ENCODE assay signal across 8 cellular contexts in the genomic region with DNA sequence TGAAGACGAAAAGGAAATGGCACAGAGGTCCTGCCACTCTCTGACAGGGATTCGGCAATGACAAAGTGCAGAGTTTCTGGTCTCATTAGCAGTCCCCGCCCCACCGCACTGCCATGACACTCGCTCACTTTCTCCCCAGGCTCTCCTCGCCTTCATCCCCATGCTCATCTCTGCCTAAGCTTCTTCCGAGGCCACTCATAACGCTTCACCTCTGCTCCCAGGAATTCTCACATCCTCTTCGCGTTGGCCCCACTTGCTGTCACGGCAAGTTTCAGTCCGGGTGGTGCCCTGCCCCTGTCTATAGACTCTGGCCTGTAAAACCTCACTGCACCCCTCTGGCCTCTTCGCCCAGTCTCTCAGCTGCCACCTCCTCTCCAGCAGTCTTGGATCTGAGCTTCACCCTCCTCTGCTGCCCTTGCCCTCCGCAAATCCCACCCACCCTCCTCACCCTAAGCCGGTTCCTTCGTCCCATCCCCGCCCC. TPM values are rescaled to one million over a fixed set of nuclear protein-coding genes. Genes with fewer than 3 reads are reported as not detected.
DNase-seq lines count a peak whose midpoint lies in the region; ATAC-seq, FAIRE-seq and TF ChIP-seq lines count a peak whose summit lies in the region.

No MANE protein-coding gene starts in this region.

- POLR2A ChIA-PET in H1 (lab: Charles Lee; ENCODE audit: partially characterized antibody) = interaction anchor here (1.1 to 1.4 kb wide), 2 partner anchors 10 to 55 kb away, joined by 3 to 4 read pairs; a partner anchor contains a TSS

- H2BK120ac ChIP-seq in H1 (replicated peaks; ENCODE audit: low read depth, low read length) = no peak overlapping the region

- no peak overlapping the region for H3K56ac ChIP-seq in H1 (replicated peaks; ENCODE audit: insufficient read length, low read depth, low read length)

- TF ChIP-seq EP300 in H1 (IDR thresholded peaks at IDR 0.05; ENCODE audit: borderline replicate concordance in 1 of 2, low read depth in 2 of 2, low read length in 2 of 2) = no peak

- no peak overlapping the region for H3K23ac ChIP-seq in H1 (ENCODE audit: insufficient read length)

- TF ChIP-seq CTCF in H1 (IDR thresholded peaks at IDR 0.05; ENCODE audit: control extremely low read depth in 1 of 3, insufficient read depth in 1 of 3, low read depth in 1 of 3, low read length in 3 of 3) = no peak

- H3K27me3 ChIP-seq in HUES64 (ENCODE audit: insufficient read depth, low read length) (no peaks in the 10 kb centered on the region), H1 (replicated peaks in 1 of 4; ENCODE audit: control insufficient read depth in 3 of 4, extremely low read depth in 1 of 4, insufficient read depth in 3 of 4, low read length in 3 of 4) (no peaks in the 10 kb centered on the region), mononuclear cell (ENCODE audit: insufficient read depth, low read length) (no peaks in the 10 kb centered on the region), stomach smooth muscle (ENCODE audit: control insufficient read depth in 1 of 2, insufficient read depth in 2 of 2, low read length in 2 of 2) (no peaks in the 10 kb centered on the region)

- H3K4me1 ChIP-seq in HUES64 (ENCODE audit: insufficient read depth, low read length) (no peaks in the 10 kb centered on the region), H1 (replicated peaks in 1 of 4; ENCODE audit: control insufficient read depth in 3 of 4, insufficient read depth in 4 of 4, low read length in 3 of 4) (no peaks in the 10 kb centered on the region; a peak in 1 of 7 replicates), mononuclear cell (ENCODE audit: insufficient read depth, low read length) (peaks cover 35% of the 10 kb centered on the region), stomach smooth muscle (ENCODE audit: control insufficient read depth, insufficient read depth, low read length) (peaks cover 15% of the 10 kb centered on the region)

- H4K91ac ChIP-seq in H1 (replicated peaks; ENCODE audit: insufficient read length, low read length) = no peak overlapping the region

- H2BK12ac ChIP-seq in H1 (ENCODE audit: low read depth, low read length) = no peak overlapping the region

- CTCF ChIA-PET in H1 (lab: Charles Lee; ENCODE audit: partially characterized antibody) = interaction anchor here (0.7 to 0.9 kb wide), 2 partner anchors 10 to 13 kb away, joined by 3 read pairs; no protein-coding TSS in a partner anchor

- no peak overlapping the region for H2BK5ac ChIP-seq in H1 (ENCODE audit: low read depth, low read length)

- peak overlapping the region; percentile 16; the same call in 1 of the 2 replicates for H2AFZ ChIP-seq in H1 (ENCODE audit: low read length)

- no peaks in the 10 kb centered on the region for H3K79me1 ChIP-seq in H1 (ENCODE audit: low read depth, low read length)

- H3K4ac ChIP-seq in H1 (replicated peaks; ENCODE audit: insufficient read length, low read depth, low read length) = no peak overlapping the region

- H3K4me3 ChIP-seq in HUES64 (ENCODE audit: low read length) = peak overlapping the region; percentile 91
- H3K4me3 ChIP-seq in H1 (ENCODE audit: extremely low read depth in 1 of 4, insufficient read depth in 2 of 4, low read depth in 3 of 4, low read length in 4 of 4) = peak overlapping the region; percentile 63 to 92 (median 88)
- H3K4me3 ChIP-seq in mononuclear cell (ENCODE audit: low read length) = peak overlapping the region; percentile 87
- H3K4me3 ChIP-seq in stomach smooth muscle (ENCODE audit: low read length in 2 of 2) = peak overlapping the region; percentile 86 to 87

- H4K8ac ChIP-seq in H1 (ENCODE audit: extremely low read depth, insufficient read depth, low read length) = no peak overlapping the region

- no peak overlapping the region for H3K18ac ChIP-seq in H1 (ENCODE audit: extremely low read depth, low read length)

- peaks cover 0 to 10% of the 10 kb centered on the region in 2 experiments; a peak in 2 of 4 replicates for H3K79me2 ChIP-seq in H1 (ENCODE audit: control insufficient read depth in 1 of 2, insufficient read depth in 2 of 2, low read length in 2 of 2)

- H2AK5ac ChIP-seq in H1 (ENCODE audit: low read depth, low read length) = no peak overlapping the region; the same call in 1 of the 2 replicates

- no peak overlapping the region for H2BK20ac ChIP-seq in H1 (ENCODE audit: low read length)

- FAIRE-seq in H1 (lab: Jason Lieb, UNC) = no peak

- no peak overlapping the region for H4K5ac ChIP-seq in H1 (ENCODE audit: insufficient read length, low read depth, low read length)

- WGBS in HUES64 = 3% methylated on average over 17 of the region's 17 CpGs
- 13% methylated on average over 11 of the region's 17 CpGs; no CpG with 5 or more reads in 1 of the 2 experiments for WGBS in H1 (ENCODE audit: extremely low coverage in 1 of 2, insufficient coverage in 1 of 2, insufficient read length in 1 of 2, insufficient replicate concordance in 2 of 2, low coverage in 1 of 2, low lambda C conversion rate in 2 of 2, missing lambda C conversion rate in 1 of 2), 2 experiments

- H3K4me2 ChIP-seq in H1 (ENCODE audit: insufficient read depth in 1 of 2, low read depth in 2 of 2, low read length in 2 of 2) = peak overlapping the region; percentile 95 to 99

- H3K27ac ChIP-seq in HUES64 (ENCODE audit: low read depth, low read length) = no peak overlapping the region
- H3K27ac ChIP-seq in H1 (ENCODE audit: low read depth, low read length) = no peak overlapping the region
- H3K27ac ChIP-seq in stomach smooth muscle (ENCODE audit: low read length) = peak overlapping the region; percentile 62

- DNase-seq in EH (ENCODE audit: low read depth) = peak; percentile 46
- peak; percentile 36 for DNase-seq in activated CD4-positive, alpha-beta T cell treated with anti-CD3 and anti-CD28 coated beads, Interleukin-2, amount 50 U/mL, for 1 hour
- peak in 1 of 2 experiments; percentile 50 for DNase-seq in H1 (ENCODE audit: low read depth in 1 of 2, low spot score in 2 of 2)
- DNase-seq in pons (ENCODE audit: low spot score) = no peak

- H3K9ac ChIP-seq in HUES64 (ENCODE audit: low read depth, low read length) (peak overlapping the region; percentile 57), H1 (replicated peaks in 1 of 4; ENCODE audit: extremely low read depth in 1 of 4, low read depth in 3 of 4, low read length in 3 of 4) (peak overlapping the region; percentile 34 to 73 (median 46)), stomach smooth muscle (ENCODE audit: low read length in 2 of 2) (peak overlapping the region; percentile 73 to 80)

- no peak for TF ChIP-seq RAD21 in H1 (IDR thresholded peaks at IDR 0.05 in 1 of 2, conservative IDR thresholded peaks at IDR 0.05 in 1 of 2; ENCODE audit: low read depth in 2 of 2, low read length in 2 of 2)

- H4K20me1 ChIP-seq in H1 (replicated peaks in 1 of 2; ENCODE audit: control insufficient read depth in 1 of 2, insufficient read depth in 2 of 2, low read length in 2 of 2) = peaks cover 0 to 8% of the 10 kb centered on the region in 2 experiments

- no peaks in the 10 kb centered on the region for H3K36me3 ChIP-seq in HUES64 (ENCODE audit: insufficient read depth, low read length)
- H3K36me3 ChIP-seq in H1 (ENCODE audit: control insufficient read depth in 2 of 4, insufficient read depth in 4 of 4, low read length in 3 of 4) = no peaks in the 10 kb centered on the region
- H3K36me3 ChIP-seq in stomach smooth muscle (ENCODE audit: control insufficient read depth in 2 of 2, insufficient read depth in 2 of 2, low read length in 2 of 2) = peaks cover 0 to 2% of the 10 kb centered on the region in 2 donors

- H3K23me2 ChIP-seq in H1 (ENCODE audit: low read depth, low read length) = peaks cover 11% of the 10 kb centered on the region

- ATAC-seq in HG03442 (IDR thresholded peaks at IDR 0.05; ENCODE audit: unreplicated experiment) = no peak

- 0 out of 2 replicates have a peak overlapping the region, but pooled peaks have one; percentile 61 for H2BK15ac ChIP-seq in H1 (ENCODE audit: low read length)

- H3K14ac ChIP-seq in H1 (ENCODE audit: insufficient read length) = no peak overlapping the region

- no peaks in the 10 kb centered on the region for H3K9me3 ChIP-seq in HUES64 (ENCODE audit: insufficient read depth, low read depth, low read length)
- H3K9me3 ChIP-seq in H1 (ENCODE audit: insufficient read depth in 2 of 2, low read depth in 1 of 2, low read length in 1 of 2) = no peaks in the 10 kb centered on the region
- no peaks in the 10 kb centered on the region for H3K9me3 ChIP-seq in mononuclear cell (ENCODE audit: low read depth, low read length)
- H3K9me3 ChIP-seq in stomach smooth muscle (ENCODE audit: control insufficient read depth in 2 of 2, low read length in 2 of 2) = no peaks in the 10 kb centered on the region

- no peak for TF ChIP-seq POLR2A in H1 (IDR thresholded peaks at IDR 0.05; ENCODE audit: control extremely low read depth in 1 of 2, low read depth in 2 of 2, low read length in 2 of 2)

RNA-seq across cellular contexts. Expression of a gene that starts 0.7 kb away (rescaled TPM):
- polyA plus RNA-seq in HUES64 (2013, experiment 1 of 2) = 7.9 TPM
- polyA plus RNA-seq in HUES64 (2013, experiment 2 of 2) = 8.5 TPM
- total RNA-seq in H1 (2021; fragmentation: NEBNext Ultra II Directional; extraction: Animal tissue kit (Norgen Biotek cat#: 25700)) = 18.2 and 21.9 TPM in 2 replicates
- polyA plus RNA-seq in H1 (2011; rRNA removed) = 9.3 and 11.9 TPM in 2 replicates
- polyA plus RNA-seq in H1 (2011; cell fraction: cytosol; rRNA removed) = 8.9 TPM
- polyA plus RNA-seq in H1 (2011; cell fraction: nucleus; rRNA removed) = 21.4 TPM
- polyA plus RNA-seq in H1 (2012, experiment 1 of 2) = 9.6 to 11.8 TPM (median 10.5 TPM) in 4 replicates
- 5.3 TPM for polyA plus RNA-seq in H1 (2012, experiment 2 of 2)
- polyA plus RNA-seq in H1 (2013, experiment 1 of 2) = 11.9 TPM
- polyA plus RNA-seq in H1 (2013, experiment 2 of 2) = 11.6 TPM
- 21.2 and 25.5 TPM in 2 replicates for polyA minus RNA-seq in H1 (2011; rRNA and poly(A)+ RNA removed)
- polyA minus RNA-seq in H1 (2011; cell fraction: cytosol; rRNA and poly(A)+ RNA removed) = 11.8 TPM
- polyA minus RNA-seq in H1 (2011; cell fraction: nucleus; rRNA and poly(A)+ RNA removed) = 20.8 TPM
- total RNA-seq in mononuclear cell = 36.7 TPM

RNA-seq across cellular contexts. Expression of a gene that starts 13.6 kb away (rescaled TPM):
- polyA plus RNA-seq in HUES64 (2013, experiment 1 of 2) = 12.8 TPM
- 22.6 TPM for polyA plus RNA-seq in HUES64 (2013, experiment 2 of 2)
- 24.4 and 24.7 TPM in 2 replicates for total RNA-seq in H1 (2021; fragmentation: NEBNext Ultra II Directional; extraction: Animal tissue kit (Norgen Biotek cat#: 25700))
- 3.1 and 3.3 TPM in 2 replicates for polyA plus RNA-seq in H1 (2011; rRNA removed)
- polyA plus RNA-seq in H1 (2011; cell fraction: cytosol; rRNA removed) = 4.1 TPM
- 1.8 TPM for polyA plus RNA-seq in H1 (2011; cell fraction: nucleus; rRNA removed)
- 8.1 to 12.4 TPM (median 10.5 TPM) in 4 replicates for polyA plus RNA-seq in H1 (2012, experiment 1 of 2)
- 0.67 TPM for polyA plus RNA-seq in H1 (2012, experiment 2 of 2)
- 17.3 TPM for polyA plus RNA-seq in H1 (2013, experiment 1 of 2)
- 17.4 TPM for polyA plus RNA-seq in H1 (2013, experiment 2 of 2)
- 4.8 and 10.3 TPM in 2 replicates for polyA minus RNA-seq in H1 (2011; rRNA and poly(A)+ RNA removed)
- 9.0 TPM for polyA minus RNA-seq in H1 (2011; cell fraction: cytosol; rRNA and poly(A)+ RNA removed)
- polyA minus RNA-seq in H1 (2011; cell fraction: nucleus; rRNA and poly(A)+ RNA removed) = 5.0 TPM
- total RNA-seq in mononuclear cell = 60.2 TPM

RNA-seq across cellular contexts. Expression of a gene that starts 55.0 kb away (rescaled TPM):
- 21.2 TPM for polyA plus RNA-seq in HUES64 (2013, experiment 1 of 2)
- polyA plus RNA-seq in HUES64 (2013, experiment 2 of 2) = 29.6 TPM
- total RNA-seq in H1 (2021; fragmentation: NEBNext Ultra II Directional; extraction: Animal tissue kit (Norgen Biotek cat#: 25700)) = 48.2 and 66.0 TPM in 2 replicates
- polyA plus RNA-seq in H1 (2011; rRNA removed) = 58.4 and 81.0 TPM in 2 replicates
- 85.5 TPM for polyA plus RNA-seq in H1 (2011; cell fraction: cytosol; rRNA removed)
- 129 TPM for polyA plus RNA-seq in H1 (2011; cell fraction: nucleus; rRNA removed)
- polyA plus RNA-seq in H1 (2012, experiment 1 of 2) = 25.9 to 43.4 TPM (median 32.7 TPM) in 4 replicates
- 16.8 TPM for polyA plus RNA-seq in H1 (2012, experiment 2 of 2)
- 26.5 TPM for polyA plus RNA-seq in H1 (2013, experiment 1 of 2)
- polyA plus RNA-seq in H1 (2013, experiment 2 of 2) = 30.8 TPM
- polyA minus RNA-seq in H1 (2011; rRNA and poly(A)+ RNA removed) = 215 and 248 TPM in 2 replicates
- polyA minus RNA-seq in H1 (2011; cell fraction: cytosol; rRNA and poly(A)+ RNA removed) = 56.8 TPM
- polyA minus RNA-seq in H1 (2011; cell fraction: nucleus; rRNA and poly(A)+ RNA removed) = 82.6 TPM
- total RNA-seq in mononuclear cell = 51.3 TPM
